1 cellular context compared by ENCODE assay signal in the genomic region with DNA sequence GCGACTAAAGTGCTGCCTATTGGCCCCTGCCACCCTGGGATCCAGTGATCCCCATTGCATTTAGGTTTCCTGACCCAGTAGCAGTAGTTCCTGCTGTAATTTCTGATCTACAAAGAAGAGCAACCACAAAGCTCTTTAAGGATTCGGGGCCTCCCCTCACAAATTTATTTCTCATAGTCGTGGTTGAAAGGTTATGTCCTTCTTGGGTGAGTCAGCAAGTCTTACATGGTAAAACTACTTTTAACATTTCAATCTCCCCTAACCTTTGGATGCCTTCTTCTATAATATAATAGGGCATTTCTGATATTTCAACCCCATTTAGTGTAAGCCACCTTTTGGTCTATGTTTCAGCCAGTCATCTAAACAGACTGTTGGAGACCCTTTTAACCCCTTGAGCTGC.
A peak's percentile ranks its signal among the peaks of the same experiment; 100 is the strongest.
TF ChIP-seq lines count a peak whose summit lies in the region.

No MANE protein-coding gene starts in this region.

TF ChIP-seq in IMR-90, 13 proteins besides CTCF, POLR2A, EP300 and RAD21:
- TF ChIP-seq NFE2L2 (IDR thresholded peaks at IDR 0.05; ENCODE audit: low read depth, low read length) (peak; percentile 44), MAFK (IDR thresholded peaks at IDR 0.05; ENCODE audit: low read depth, low read length) (no peak)
TF ChIP-seq in IMR-90: peak in this region for 1.
